ENCODE assay signal across 24 cellular contexts in genomic region chr1:112576240-112576639, GRCh38.
"Had no signal": no experiment of that assay in that cellular context is flagged by ENCODE, and none has a peak within 500 bp of the region (broad histone marks: within the 10 kb centered on the region; RNA-seq: fewer than 3 reads in every experiment).

No MANE protein-coding gene starts in this region.

- H3K9me3 ChIP-seq: MG63, Peyer's patch had no signal

- H3K4me1 ChIP-seq: Peyer's patch had no signal

- ATAC-seq: activated T-cell treated with anti-CD3 and anti-CD28 coated beads, Interleukin-2, amount 50 U/mL, for 72 hours; T-cell had no signal

- H3K27ac ChIP-seq: Peyer's patch, VCaP had no signal

- DNase-seq: activated CD4-positive, alpha-beta memory T cell treated with anti-CD3 and anti-CD28 coated beads for 36 hours; activated CD4-positive, alpha-beta T cell treated with anti-CD3 and anti-CD28 coated beads, Interleukin-2, amount 10 ng/mL, durations not matched to agents 7 days and 5 days; activated CD4-positive, CD25-positive, alpha-beta regulatory T cell; activated gamma-delta T cell treated with Interleukin-2 at 50 U/mL for 16 hours; activated naive CD4-positive, alpha-beta T cell treated with anti-CD3 and anti-CD28 coated beads, Interleukin-2, amount 10 ng/mL, durations not matched to agents 7 days and 5 days; activated naive CD8-positive, alpha-beta T cell treated with anti-CD3 and anti-CD28 coated beads for 36 hours; activated T-cell treated with anti-CD3 and anti-CD28 coated beads for 4 hours; activated T-cell treated with anti-CD3 and anti-CD28 coated beads, Interleukin-2, amount 50 U/mL, for 72 hours; MG63; MV-4-11; NCI-H1092 treated with DMSO at 0.1 percent for 48 hours; NCI-H1436 treated with DMSO at 0.1 percent for 48 hours; NCI-H187; NCI-H2081; NCI-H510A treated with DMSO at 0.1 percent for 48 hours; NCI-H69; NK-92 treated with Interleukin-12 subunit alpha and Interleukin-12 subunit beta, amount 100 ng/mL, for 24 hours; OCI-M1; Peyer's patch; SHP77; T-cell; T-helper 2 cell; T1000 had no signal

- H3K27me3 ChIP-seq: MG63, Peyer's patch had no signal

- H3K4me3 ChIP-seq: MG63, Peyer's patch had no signal
